24 cellular contexts compared by ENCODE assay signal in genomic region chr2:203177361-203177760, GRCh38.
DNase-seq lines count a peak whose midpoint lies in the region; FAIRE-seq and TF ChIP-seq lines count a peak whose summit lies in the region.
"Had no signal": no experiment of that assay in that cellular context is flagged by ENCODE, and none has a peak within 500 bp of the region (broad histone marks: within the 10 kb centered on the region; RNA-seq: fewer than 3 reads in every experiment).

No MANE protein-coding gene starts in this region.

- no peak overlapping the region for H2AFZ ChIP-seq in astrocyte (ENCODE audit: low read depth, low read length)

- peaks cover 3% of the 10 kb centered on the region for H3K4me1 ChIP-seq in astrocyte (ENCODE audit: insufficient read depth, low read length)
- H3K4me1 ChIP-seq: prostate gland, tibial nerve had no signal

- H3K4me3 Mint-ChIP-seq in astrocyte (ENCODE audit: unreplicated experiment), result no peak overlapping the region
- H3K4me3 Mint-ChIP-seq: mesothelial cell of epicardium had no signal

- H3K27me3 ChIP-seq in astrocyte (ENCODE audit: insufficient read depth, low read length), result no peaks in the 10 kb centered on the region
- H3K27me3 ChIP-seq: adrenal gland, tibial nerve had no signal

- H3K9ac ChIP-seq in astrocyte (ENCODE audit: low read length), result no peak overlapping the region

- H3K4me1 Mint-ChIP-seq in astrocyte (ENCODE audit: low read depth, unreplicated experiment), result peaks cover 3% of the 10 kb centered on the region
- H3K4me1 Mint-ChIP-seq: mesothelial cell of epicardium had no signal

- no peak overlapping the region for H3K27ac Mint-ChIP-seq in astrocyte (ENCODE audit: unreplicated experiment)
- H3K27ac Mint-ChIP-seq: mesothelial cell of epicardium had no signal

- FAIRE-seq in astrocyte (lab: Jason Lieb, UNC), result no peak
- FAIRE-seq: GM12878, small intestine had no signal

- TF ChIP-seq CTCF in AG10803 (conservative IDR thresholded peaks at IDR 0.05; ENCODE audit: low read length) (no peak), GM12865 (IDR thresholded peaks at IDR 0.05; ENCODE audit: insufficient read depth, low read depth, low read length, missing control alignments) (no peak), astrocyte (IDR thresholded peaks at IDR 0.05; ENCODE audit: insufficient read depth, low read depth, low read length) (no peak)

- no peaks in the 10 kb centered on the region for H3K79me2 ChIP-seq in astrocyte (ENCODE audit: insufficient read depth, low read length)

- no peak overlapping the region for H3K4me2 ChIP-seq in astrocyte (ENCODE audit: low read length)

- no peaks in the 10 kb centered on the region for H3K9me3 Mint-ChIP-seq in astrocyte (ENCODE audit: unreplicated experiment)
- H3K9me3 Mint-ChIP-seq: mesothelial cell of epicardium had no signal

- H3K27me3 Mint-ChIP-seq in astrocyte (ENCODE audit: low read depth, unreplicated experiment), result no peaks in the 10 kb centered on the region

- H3K9me3 ChIP-seq in astrocyte (ENCODE audit: insufficient read depth, low read depth, low read length), result no peaks in the 10 kb centered on the region
- H3K9me3 ChIP-seq: adrenal gland, prostate gland, tibial nerve had no signal

- H3K36me3 Mint-ChIP-seq in astrocyte (ENCODE audit: low read depth, unreplicated experiment), result peaks cover 8% of the 10 kb centered on the region

- intact Hi-C loops in head of caudate nucleus (cut with DNase I), result no loop called here

- H3K27ac ChIP-seq in astrocyte (ENCODE audit: low read depth, low read length), result no peak overlapping the region
- H3K27ac ChIP-seq: adrenal gland, prostate gland, tibial nerve had no signal

- H4K20me1 ChIP-seq in astrocyte (ENCODE audit: insufficient read depth, low read length), result no peaks in the 10 kb centered on the region

- DNase-seq in AG10803 (ENCODE audit: low read depth), result peak; percentile 15
- DNase-seq in GM12865 (ENCODE audit: low read depth), result peak; percentile 1
- DNase-seq in astrocyte (ENCODE audit: low read depth), result peak; percentile 20
- peak; percentile 41 for DNase-seq in iris pigment epithelial cell (ENCODE audit: low read depth)
- no peak for DNase-seq in NCI-H128 (lab: John Stamatoyannopoulos, UW; ENCODE audit: unreplicated experiment)
- no peak for DNase-seq in head of caudate nucleus
- no peak for DNase-seq in Kasumi-1 (lab: John Stamatoyannopoulos, UW)
- no peak for DNase-seq in SKM-1 (lab: John Stamatoyannopoulos, UW; ENCODE audit: unreplicated experiment)
- DNase-seq: activated CD4-positive, alpha-beta T cell treated with anti-CD3 and anti-CD28 coated beads, Interleukin-2, amount 50 U/mL, for 4 hours; activated T-cell treated with anti-CD3 and anti-CD28 coated beads for 4 hours; adrenal gland; central memory CD4-positive, alpha-beta T cell; GF-D8; IMR-90; NCI-H2081; NCI-H510A treated with DMSO at 0.1 percent for 48 hours; SHP77; small intestine; stimulated activated naive CD4-positive, alpha-beta T cell treated with Interleukin-2 at 50 U/mL for 16 hours; T-helper 1 cell had no signal

- H3K4me3 ChIP-seq in AG10803 (ENCODE audit: low read length) (no peak overlapping the region), GM12865 (ENCODE audit: low read depth, low read length) (no peak overlapping the region), astrocyte (ENCODE audit: insufficient read depth, low read depth, low read length) (no peak overlapping the region)
- H3K4me3 ChIP-seq: adrenal gland, GM12878, prostate gland, tibial nerve had no signal

- H3K36me3 ChIP-seq in astrocyte (ENCODE audit: insufficient read depth, low read length), result peaks cover 12% of the 10 kb centered on the region

Comparison
In these comparisons a context has a peak if more than half of its experiments do, and no peak if none do; other contexts are left out.
1. DNase-seq: peak in AG10803 (single experiment), GM12865 (single experiment), astrocyte (single experiment) and iris pigment epithelial cell (single experiment); none in NCI-H128 (single experiment), head of caudate nucleus (0 of 42), Kasumi-1 (0 of 2) and SKM-1 (single experiment).